8 cellular contexts compared by ENCODE assay signal in genomic region chrX:16786791-16787735, GRCh38. TPM values are rescaled to one million over a fixed set of nuclear protein-coding genes. Genes with fewer than 3 reads are reported as not detected.
DNase-seq lines count a peak whose midpoint lies in the region; ATAC-seq and TF ChIP-seq lines count a peak whose summit lies in the region.

No MANE protein-coding gene starts in this region.

- TF ChIP-seq CTCF in lower lobe of right lung (IDR thresholded peaks at IDR 0.05): no peak

- H3K9me3 ChIP-seq in lower lobe of right lung: no peaks in the 10 kb centered on the region

- in situ Hi-C loops in KBM-7 (cut with MboI; ENCODE audit: low pct_unique_long_range_greater_than_20kb, low sequenced_read_pairs): no loop called here

- peaks cover 8% of the 10 kb centered on the region for H3K36me3 ChIP-seq in lower lobe of right lung

- peak overlapping the region; percentile 84 for H3K27ac ChIP-seq in lower lobe of right lung

- ATAC-seq in lower lobe of right lung: peak; percentile 61 to 76

- no peaks in the 10 kb centered on the region for H3K27me3 ChIP-seq in lower lobe of right lung (ENCODE audit: low read depth)

- H3K4me3 ChIP-seq in lower lobe of right lung: peak overlapping the region; percentile 63

- DNase-seq in NCI-H1092 treated with DMSO at 0.1 percent for 48 hours (lab: John Stamatoyannopoulos, UW) (peak; percentile 32), NCI-H1092 (lab: John Stamatoyannopoulos, UW) (no peak), HT-29 (ENCODE audit: low spot score) (peak; percentile 38), dermis blood vessel endothelial cell (peak; percentile 11), lower lobe of right lung (peak; percentile 47), KBM-7 (no peak)
- DNase-seq in activated CD4-positive, alpha-beta T cell treated with anti-CD3 and anti-CD28 coated beads for 48 hours: peak; percentile 49
- peak; percentile 9 to 39 for DNase-seq in stimulated activated CD8-positive, alpha-beta memory T cell treated with anti-CD3 and anti-CD28 coated beads, Interleukin-2, amount 100 ng/mL, for 48 hours (ENCODE audit: low read depth in 2 of 2)

- no peaks in the 10 kb centered on the region for H3K4me1 ChIP-seq in lower lobe of right lung

- intact Hi-C loops in lower lobe of right lung (cut with DNase I): no loop called here

RNA-seq across cellular contexts. Expression of gene TXLNG, which starts 0.8 kb away (rescaled TPM):
- 16.9 and 17.6 TPM in 2 replicates for total RNA-seq in HT-29 (2014; rRNA removed; shearing (Covaris generic))
- total RNA-seq in dermis blood vessel endothelial cell: 6.2 and 7.3 TPM in 2 replicates
- total RNA-seq in lower lobe of right lung: 11.2 TPM

Comparison
In these comparisons a context has a peak if more than half of its experiments do, and no peak if none do; other contexts are left out.
1. DNase-seq: peak in NCI-H1092 treated with DMSO at 0.1 percent for 48 hours (single experiment), HT-29 (single experiment), activated CD4-positive, alpha-beta T cell treated with anti-CD3 and anti-CD28 coated beads for 48 hours (single experiment), dermis blood vessel endothelial cell (single experiment), lower lobe of right lung (single experiment) and stimulated activated CD8-positive, alpha-beta memory T cell treated with anti-CD3 and anti-CD28 coated beads, Interleukin-2, amount 100 ng/mL, for 48 hours (2 of 2); none in NCI-H1092 (single experiment) and KBM-7 (single experiment).